ENCODE assay signal across 1 cellular context in the genomic region with DNA sequence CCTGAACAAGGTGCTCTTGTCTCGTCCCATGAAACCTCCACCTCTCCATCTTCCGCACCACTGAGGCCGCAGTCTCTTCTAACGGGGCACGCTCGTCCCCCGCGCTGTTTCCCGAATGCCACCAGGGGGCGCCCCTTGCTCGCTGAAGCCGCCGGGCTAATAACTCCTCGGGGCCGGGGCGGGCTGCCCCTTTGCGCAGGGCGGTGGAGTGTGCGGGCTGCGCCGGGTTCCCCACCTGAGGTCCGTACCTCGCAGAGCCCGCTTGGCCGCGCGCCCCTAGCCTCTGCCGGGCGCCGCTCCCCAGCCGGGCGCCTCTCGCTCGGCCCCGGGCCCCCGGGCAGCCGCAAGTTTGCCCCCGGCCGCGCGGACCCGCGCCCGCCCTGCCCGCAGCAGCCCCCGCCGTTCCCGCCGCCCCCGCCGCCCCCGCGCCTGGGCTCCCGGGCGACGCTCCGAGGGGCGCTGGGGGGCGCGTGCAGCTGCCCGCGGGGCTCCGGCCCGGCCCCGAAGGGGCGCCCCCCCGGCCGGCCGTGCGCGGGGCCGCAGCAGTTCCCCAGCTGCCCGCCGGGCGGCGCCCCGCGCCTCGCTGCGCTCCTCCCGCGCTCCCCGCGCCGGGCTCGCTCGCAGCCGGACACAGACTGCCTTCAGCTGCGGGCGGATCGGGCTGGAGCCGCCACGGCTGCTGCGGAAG.
TF ChIP-seq lines count a peak whose summit lies in the region.

A gene with protein sequence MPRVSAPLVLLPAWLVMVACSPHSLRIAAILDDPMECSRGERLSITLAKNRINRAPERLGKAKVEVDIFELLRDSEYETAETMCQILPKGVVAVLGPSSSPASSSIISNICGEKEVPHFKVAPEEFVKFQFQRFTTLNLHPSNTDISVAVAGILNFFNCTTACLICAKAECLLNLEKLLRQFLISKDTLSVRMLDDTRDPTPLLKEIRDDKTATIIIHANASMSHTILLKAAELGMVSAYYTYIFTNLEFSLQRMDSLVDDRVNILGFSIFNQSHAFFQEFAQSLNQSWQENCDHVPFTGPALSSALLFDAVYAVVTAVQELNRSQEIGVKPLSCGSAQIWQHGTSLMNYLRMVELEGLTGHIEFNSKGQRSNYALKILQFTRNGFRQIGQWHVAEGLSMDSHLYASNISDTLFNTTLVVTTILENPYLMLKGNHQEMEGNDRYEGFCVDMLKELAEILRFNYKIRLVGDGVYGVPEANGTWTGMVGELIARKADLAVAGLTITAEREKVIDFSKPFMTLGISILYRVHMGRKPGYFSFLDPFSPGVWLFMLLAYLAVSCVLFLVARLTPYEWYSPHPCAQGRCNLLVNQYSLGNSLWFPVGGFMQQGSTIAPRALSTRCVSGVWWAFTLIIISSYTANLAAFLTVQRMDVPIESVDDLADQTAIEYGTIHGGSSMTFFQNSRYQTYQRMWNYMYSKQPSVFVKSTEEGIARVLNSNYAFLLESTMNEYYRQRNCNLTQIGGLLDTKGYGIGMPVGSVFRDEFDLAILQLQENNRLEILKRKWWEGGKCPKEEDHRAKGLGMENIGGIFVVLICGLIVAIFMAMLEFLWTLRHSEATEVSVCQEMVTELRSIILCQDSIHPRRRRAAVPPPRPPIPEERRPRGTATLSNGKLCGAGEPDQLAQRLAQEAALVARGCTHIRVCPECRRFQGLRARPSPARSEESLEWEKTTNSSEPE (plus strand): TSS at position 633 of the 688 bp plus-strand sequence. CDS start 148,571 bp downstream, outside the sequence.

TF ChIP-seq in GM12878, 131 proteins besides CTCF, POLR2A, EP300 and RAD21 (continued from another document and continues in another):
- TF ChIP-seq, protein P1, sequence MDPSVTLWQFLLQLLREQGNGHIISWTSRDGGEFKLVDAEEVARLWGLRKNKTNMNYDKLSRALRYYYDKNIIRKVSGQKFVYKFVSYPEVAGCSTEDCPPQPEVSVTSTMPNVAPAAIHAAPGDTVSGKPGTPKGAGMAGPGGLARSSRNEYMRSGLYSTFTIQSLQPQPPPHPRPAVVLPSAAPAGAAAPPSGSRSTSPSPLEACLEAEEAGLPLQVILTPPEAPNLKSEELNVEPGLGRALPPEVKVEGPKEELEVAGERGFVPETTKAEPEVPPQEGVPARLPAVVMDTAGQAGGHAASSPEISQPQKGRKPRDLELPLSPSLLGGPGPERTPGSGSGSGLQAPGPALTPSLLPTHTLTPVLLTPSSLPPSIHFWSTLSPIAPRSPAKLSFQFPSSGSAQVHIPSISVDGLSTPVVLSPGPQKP (IDR thresholded peaks at IDR 0.05; ENCODE audit: low read depth, low read length), result no peak
- TF ChIP-seq CBX3 (IDR thresholded peaks at IDR 0.05; ENCODE audit: borderline replicate concordance, low read depth), result no peak
- no peak for TF ChIP-seq SREBF2 (IDR thresholded peaks at IDR 0.05; ENCODE audit: low read length)
- no peak for TF ChIP-seq HDGF (IDR thresholded peaks at IDR 0.05)
- TF ChIP-seq, protein P2, sequence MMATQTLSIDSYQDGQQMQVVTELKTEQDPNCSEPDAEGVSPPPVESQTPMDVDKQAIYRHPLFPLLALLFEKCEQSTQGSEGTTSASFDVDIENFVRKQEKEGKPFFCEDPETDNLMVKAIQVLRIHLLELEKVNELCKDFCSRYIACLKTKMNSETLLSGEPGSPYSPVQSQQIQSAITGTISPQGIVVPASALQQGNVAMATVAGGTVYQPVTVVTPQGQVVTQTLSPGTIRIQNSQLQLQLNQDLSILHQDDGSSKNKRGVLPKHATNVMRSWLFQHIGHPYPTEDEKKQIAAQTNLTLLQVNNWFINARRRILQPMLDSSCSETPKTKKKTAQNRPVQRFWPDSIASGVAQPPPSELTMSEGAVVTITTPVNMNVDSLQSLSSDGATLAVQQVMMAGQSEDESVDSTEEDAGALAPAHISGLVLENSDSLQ (IDR thresholded peaks at IDR 0.05), result no peak
- no peak for TF ChIP-seq FOXK2 (IDR thresholded peaks at IDR 0.05)
- TF ChIP-seq SMC3 (IDR thresholded peaks at IDR 0.05; ENCODE audit: borderline replicate concordance, low read length), result peak; percentile 99
- TF ChIP-seq TARDBP (IDR thresholded peaks at IDR 0.05; ENCODE audit: borderline replicate concordance), result no peak
- no peak for TF ChIP-seq MEF2B (IDR thresholded peaks at IDR 0.05; ENCODE audit: partially characterized antibody, poor library complexity, severe bottlenecking)
- no peak for TF ChIP-seq EZH2 (IDR thresholded peaks at IDR 0.05; ENCODE audit: borderline replicate concordance, control insufficient read depth, low read depth, low read length)
- no peak for TF ChIP-seq SMAD1 (IDR thresholded peaks at IDR 0.05; ENCODE audit: low read depth, partially characterized antibody)
- TF ChIP-seq, protein P3, sequence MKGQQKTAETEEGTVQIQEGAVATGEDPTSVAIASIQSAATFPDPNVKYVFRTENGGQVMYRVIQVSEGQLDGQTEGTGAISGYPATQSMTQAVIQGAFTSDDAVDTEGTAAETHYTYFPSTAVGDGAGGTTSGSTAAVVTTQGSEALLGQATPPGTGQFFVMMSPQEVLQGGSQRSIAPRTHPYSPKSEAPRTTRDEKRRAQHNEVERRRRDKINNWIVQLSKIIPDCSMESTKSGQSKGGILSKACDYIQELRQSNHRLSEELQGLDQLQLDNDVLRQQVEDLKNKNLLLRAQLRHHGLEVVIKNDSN (IDR thresholded peaks at IDR 0.05; ENCODE audit: borderline replicate concordance, extremely low read length, insufficient read depth, low read depth, low read length), result no peak
- no peak for TF ChIP-seq TCF3 (IDR thresholded peaks at IDR 0.05; ENCODE audit: borderline replicate concordance, insufficient read depth, low read depth, low read length)
- TF ChIP-seq ZSCAN29 (IDR thresholded peaks at IDR 0.05), result no peak
- no peak for TF ChIP-seq SREBF1 (IDR thresholded peaks at IDR 0.05; ENCODE audit: low read length)
- no peak for TF ChIP-seq SIN3A (IDR thresholded peaks at IDR 0.05; ENCODE audit: low read depth, low read length)
- TF ChIP-seq ZZZ3 (IDR thresholded peaks at IDR 0.05; ENCODE audit: control insufficient read depth, insufficient read length, low read depth), result no peak
- TF ChIP-seq, protein P4, sequence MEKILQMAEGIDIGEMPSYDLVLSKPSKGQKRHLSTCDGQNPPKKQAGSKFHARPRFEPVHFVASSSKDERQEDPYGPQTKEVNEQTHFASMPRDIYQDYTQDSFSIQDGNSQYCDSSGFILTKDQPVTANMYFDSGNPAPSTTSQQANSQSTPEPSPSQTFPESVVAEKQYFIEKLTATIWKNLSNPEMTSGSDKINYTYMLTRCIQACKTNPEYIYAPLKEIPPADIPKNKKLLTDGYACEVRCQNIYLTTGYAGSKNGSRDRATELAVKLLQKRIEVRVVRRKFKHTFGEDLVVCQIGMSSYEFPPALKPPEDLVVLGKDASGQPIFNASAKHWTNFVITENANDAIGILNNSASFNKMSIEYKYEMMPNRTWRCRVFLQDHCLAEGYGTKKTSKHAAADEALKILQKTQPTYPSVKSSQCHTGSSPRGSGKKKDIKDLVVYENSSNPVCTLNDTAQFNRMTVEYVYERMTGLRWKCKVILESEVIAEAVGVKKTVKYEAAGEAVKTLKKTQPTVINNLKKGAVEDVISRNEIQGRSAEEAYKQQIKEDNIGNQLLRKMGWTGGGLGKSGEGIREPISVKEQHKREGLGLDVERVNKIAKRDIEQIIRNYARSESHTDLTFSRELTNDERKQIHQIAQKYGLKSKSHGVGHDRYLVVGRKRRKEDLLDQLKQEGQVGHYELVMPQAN (conservative IDR thresholded peaks at IDR 0.05), result no peak
- TF ChIP-seq ZNF622 (IDR thresholded peaks at IDR 0.05), result no peak
- no peak for TF ChIP-seq CEBPB (IDR thresholded peaks at IDR 0.05; ENCODE audit: borderline replicate concordance in 1 of 2, low read depth in 2 of 2, low read length in 2 of 2)
- TF ChIP-seq ZNF24 (IDR thresholded peaks at IDR 0.05), result no peak; the same call in 1 of the 2 replicates
- TF ChIP-seq, protein P5, sequence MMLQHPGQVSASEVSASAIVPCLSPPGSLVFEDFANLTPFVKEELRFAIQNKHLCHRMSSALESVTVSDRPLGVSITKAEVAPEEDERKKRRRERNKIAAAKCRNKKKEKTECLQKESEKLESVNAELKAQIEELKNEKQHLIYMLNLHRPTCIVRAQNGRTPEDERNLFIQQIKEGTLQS (IDR thresholded peaks at IDR 0.05; ENCODE audit: borderline replicate concordance, extremely low read depth, low read depth, low read length), result no peak
- TF ChIP-seq MTA2 (IDR thresholded peaks at IDR 0.05; ENCODE audit: low read depth), result no peak
- TF ChIP-seq PML (IDR thresholded peaks at IDR 0.05; ENCODE audit: low read length), result no peak
- TF ChIP-seq, protein P6, sequence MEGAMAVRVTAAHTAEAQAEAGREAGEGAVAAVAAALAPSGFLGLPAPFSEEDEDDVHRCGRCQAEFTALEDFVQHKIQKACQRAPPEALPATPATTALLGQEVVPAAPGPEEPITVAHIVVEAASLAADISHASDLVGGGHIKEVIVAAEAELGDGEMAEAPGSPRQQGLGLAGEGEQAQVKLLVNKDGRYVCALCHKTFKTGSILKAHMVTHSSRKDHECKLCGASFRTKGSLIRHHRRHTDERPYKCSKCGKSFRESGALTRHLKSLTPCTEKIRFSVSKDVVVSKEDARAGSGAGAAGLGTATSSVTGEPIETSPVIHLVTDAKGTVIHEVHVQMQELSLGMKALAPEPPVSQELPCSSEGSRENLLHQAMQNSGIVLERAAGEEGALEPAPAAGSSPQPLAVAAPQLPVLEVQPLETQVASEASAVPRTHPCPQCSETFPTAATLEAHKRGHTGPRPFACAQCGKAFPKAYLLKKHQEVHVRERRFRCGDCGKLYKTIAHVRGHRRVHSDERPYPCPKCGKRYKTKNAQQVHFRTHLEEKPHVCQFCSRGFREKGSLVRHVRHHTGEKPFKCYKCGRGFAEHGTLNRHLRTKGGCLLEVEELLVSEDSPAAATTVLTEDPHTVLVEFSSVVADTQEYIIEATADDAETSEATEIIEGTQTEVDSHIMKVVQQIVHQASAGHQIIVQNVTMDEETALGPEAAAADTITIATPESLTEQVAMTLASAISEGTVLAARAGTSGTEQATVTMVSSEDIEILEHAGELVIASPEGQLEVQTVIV (IDR thresholded peaks at IDR 0.05; ENCODE audit: borderline replicate concordance, partially characterized antibody), result no peak
- TF ChIP-seq, protein P7, sequence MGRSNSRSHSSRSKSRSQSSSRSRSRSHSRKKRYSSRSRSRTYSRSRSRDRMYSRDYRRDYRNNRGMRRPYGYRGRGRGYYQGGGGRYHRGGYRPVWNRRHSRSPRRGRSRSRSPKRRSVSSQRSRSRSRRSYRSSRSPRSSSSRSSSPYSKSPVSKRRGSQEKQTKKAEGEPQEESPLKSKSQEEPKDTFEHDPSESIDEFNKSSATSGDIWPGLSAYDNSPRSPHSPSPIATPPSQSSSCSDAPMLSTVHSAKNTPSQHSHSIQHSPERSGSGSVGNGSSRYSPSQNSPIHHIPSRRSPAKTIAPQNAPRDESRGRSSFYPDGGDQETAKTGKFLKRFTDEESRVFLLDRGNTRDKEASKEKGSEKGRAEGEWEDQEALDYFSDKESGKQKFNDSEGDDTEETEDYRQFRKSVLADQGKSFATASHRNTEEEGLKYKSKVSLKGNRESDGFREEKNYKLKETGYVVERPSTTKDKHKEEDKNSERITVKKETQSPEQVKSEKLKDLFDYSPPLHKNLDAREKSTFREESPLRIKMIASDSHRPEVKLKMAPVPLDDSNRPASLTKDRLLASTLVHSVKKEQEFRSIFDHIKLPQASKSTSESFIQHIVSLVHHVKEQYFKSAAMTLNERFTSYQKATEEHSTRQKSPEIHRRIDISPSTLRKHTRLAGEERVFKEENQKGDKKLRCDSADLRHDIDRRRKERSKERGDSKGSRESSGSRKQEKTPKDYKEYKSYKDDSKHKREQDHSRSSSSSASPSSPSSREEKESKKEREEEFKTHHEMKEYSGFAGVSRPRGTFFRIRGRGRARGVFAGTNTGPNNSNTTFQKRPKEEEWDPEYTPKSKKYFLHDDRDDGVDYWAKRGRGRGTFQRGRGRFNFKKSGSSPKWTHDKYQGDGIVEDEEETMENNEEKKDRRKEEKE (IDR thresholded peaks at IDR 0.05), result no peak
- no peak for TF ChIP-seq POLR2AphosphoS5 (IDR thresholded peaks at IDR 0.05; ENCODE audit: low read length)
- TF ChIP-seq, protein P8, sequence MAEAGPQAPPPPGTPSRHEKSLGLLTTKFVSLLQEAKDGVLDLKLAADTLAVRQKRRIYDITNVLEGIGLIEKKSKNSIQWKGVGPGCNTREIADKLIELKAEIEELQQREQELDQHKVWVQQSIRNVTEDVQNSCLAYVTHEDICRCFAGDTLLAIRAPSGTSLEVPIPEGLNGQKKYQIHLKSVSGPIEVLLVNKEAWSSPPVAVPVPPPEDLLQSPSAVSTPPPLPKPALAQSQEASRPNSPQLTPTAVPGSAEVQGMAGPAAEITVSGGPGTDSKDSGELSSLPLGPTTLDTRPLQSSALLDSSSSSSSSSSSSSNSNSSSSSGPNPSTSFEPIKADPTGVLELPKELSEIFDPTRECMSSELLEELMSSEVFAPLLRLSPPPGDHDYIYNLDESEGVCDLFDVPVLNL (IDR thresholded peaks at IDR 0.05; ENCODE audit: low read depth, low read length), result no peak
- TF ChIP-seq, protein P9, sequence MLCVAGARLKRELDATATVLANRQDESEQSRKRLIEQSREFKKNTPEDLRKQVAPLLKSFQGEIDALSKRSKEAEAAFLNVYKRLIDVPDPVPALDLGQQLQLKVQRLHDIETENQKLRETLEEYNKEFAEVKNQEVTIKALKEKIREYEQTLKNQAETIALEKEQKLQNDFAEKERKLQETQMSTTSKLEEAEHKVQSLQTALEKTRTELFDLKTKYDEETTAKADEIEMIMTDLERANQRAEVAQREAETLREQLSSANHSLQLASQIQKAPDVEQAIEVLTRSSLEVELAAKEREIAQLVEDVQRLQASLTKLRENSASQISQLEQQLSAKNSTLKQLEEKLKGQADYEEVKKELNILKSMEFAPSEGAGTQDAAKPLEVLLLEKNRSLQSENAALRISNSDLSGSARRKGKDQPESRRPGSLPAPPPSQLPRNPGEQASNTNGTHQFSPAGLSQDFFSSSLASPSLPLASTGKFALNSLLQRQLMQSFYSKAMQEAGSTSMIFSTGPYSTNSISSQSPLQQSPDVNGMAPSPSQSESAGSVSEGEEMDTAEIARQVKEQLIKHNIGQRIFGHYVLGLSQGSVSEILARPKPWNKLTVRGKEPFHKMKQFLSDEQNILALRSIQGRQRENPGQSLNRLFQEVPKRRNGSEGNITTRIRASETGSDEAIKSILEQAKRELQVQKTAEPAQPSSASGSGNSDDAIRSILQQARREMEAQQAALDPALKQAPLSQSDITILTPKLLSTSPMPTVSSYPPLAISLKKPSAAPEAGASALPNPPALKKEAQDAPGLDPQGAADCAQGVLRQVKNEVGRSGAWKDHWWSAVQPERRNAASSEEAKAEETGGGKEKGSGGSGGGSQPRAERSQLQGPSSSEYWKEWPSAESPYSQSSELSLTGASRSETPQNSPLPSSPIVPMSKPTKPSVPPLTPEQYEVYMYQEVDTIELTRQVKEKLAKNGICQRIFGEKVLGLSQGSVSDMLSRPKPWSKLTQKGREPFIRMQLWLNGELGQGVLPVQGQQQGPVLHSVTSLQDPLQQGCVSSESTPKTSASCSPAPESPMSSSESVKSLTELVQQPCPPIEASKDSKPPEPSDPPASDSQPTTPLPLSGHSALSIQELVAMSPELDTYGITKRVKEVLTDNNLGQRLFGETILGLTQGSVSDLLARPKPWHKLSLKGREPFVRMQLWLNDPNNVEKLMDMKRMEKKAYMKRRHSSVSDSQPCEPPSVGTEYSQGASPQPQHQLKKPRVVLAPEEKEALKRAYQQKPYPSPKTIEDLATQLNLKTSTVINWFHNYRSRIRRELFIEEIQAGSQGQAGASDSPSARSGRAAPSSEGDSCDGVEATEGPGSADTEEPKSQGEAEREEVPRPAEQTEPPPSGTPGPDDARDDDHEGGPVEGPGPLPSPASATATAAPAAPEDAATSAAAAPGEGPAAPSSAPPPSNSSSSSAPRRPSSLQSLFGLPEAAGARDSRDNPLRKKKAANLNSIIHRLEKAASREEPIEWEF (IDR thresholded peaks at IDR 0.05; ENCODE audit: insufficient replicate concordance, low read depth, low read length), result no peak
- TF ChIP-seq SPI1 (IDR thresholded peaks at IDR 0.05; ENCODE audit: borderline replicate concordance, insufficient read depth, low read depth, low read length), result no peak
